ENCODE assay signal across 14 cellular contexts in the genomic region with DNA sequence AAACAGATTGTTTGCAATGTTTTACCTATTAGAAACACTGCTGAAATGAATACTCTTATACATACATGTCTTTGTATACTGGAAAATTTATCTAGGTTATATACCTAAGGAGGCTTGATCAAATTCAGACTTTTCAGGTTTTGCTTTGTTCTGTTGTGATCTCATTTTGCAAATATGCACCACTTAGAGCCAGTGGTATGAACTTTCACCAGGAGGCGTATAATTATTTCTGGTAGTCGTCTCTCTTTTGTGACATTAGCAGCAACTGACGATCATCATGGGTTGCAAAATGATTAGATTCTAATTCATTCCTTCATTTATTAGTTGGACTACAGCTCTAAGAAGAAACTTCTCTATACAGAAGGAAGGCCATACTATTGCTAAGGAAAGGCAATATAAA. TPM values are rescaled to one million over a fixed set of nuclear protein-coding genes. Genes with fewer than 3 reads are reported as not detected.
A peak's percentile ranks its signal among the peaks of the same experiment; 100 is the strongest.
DNase-seq lines count a peak whose midpoint lies in the region; ATAC-seq and TF ChIP-seq lines count a peak whose summit lies in the region.
"Had no signal": no experiment of that assay in that cellular context is flagged by ENCODE, and none has a peak within 500 bp of the region (broad histone marks: within the 10 kb centered on the region; RNA-seq: fewer than 3 reads in every experiment).

No MANE protein-coding gene starts in this region.

- no peak for ATAC-seq in WTC11
- no peak for ATAC-seq in HG02642 (IDR thresholded peaks at IDR 0.05; ENCODE audit: poor library complexity, unreplicated experiment)
- ATAC-seq: activated CD8-positive, alpha-beta memory T cell treated with anti-CD3 and anti-CD28 coated beads, Interleukin-2, amount 10 ng/mL, durations not matched to agents 7 days and 5 days had no signal

- H3K27me3 Mint-ChIP-seq in WTC11 (ENCODE audit: low read depth), result no peaks in the 10 kb centered on the region; the same call in 1 of the 2 replicates
- H3K27me3 Mint-ChIP-seq: activated CD8-positive, alpha-beta memory T cell treated with anti-CD3 and anti-CD28 coated beads, Interleukin-2, amount 10 ng/mL, durations not matched to agents 7 days and 5 days had no signal

- H3K27ac Mint-ChIP-seq in WTC11, result 0 out of 2 replicates have a peak overlapping the region, but pooled peaks have one; percentile 16
- H3K27ac Mint-ChIP-seq: activated CD8-positive, alpha-beta memory T cell treated with anti-CD3 and anti-CD28 coated beads, Interleukin-2, amount 10 ng/mL, durations not matched to agents 7 days and 5 days had no signal

- H3K4me1 Mint-ChIP-seq in WTC11, result no peaks in the 10 kb centered on the region

- CTCF ChIA-PET in WTC11 (lab: Charles Lee), result no interaction called here

- TF ChIP-seq CTCF in WTC11 (IDR thresholded peaks at IDR 0.05), result no peak

- POLR2A ChIA-PET in WTC11 (lab: Charles Lee), result no interaction called here

- DNase-seq in SIG-M5 treated with dmso at 0.1 percent for 504 hours (lab: John Stamatoyannopoulos, UW; ENCODE audit: unreplicated experiment) (peak; percentile 7), SIG-M5 (lab: John Stamatoyannopoulos, UW) (no peak), WTC11 (ENCODE audit: low spot score) (no peak), glomerular visceral epithelial cell (ENCODE audit: extremely low spot score) (peak; percentile 30), renal cortical epithelial cell (ENCODE audit: low read depth) (peak; percentile 62), NCI-H1092 (lab: John Stamatoyannopoulos, UW) (no peak), occipital lobe (lab: John Stamatoyannopoulos, UW) (no peak)
- DNase-seq: activated CD8-positive, alpha-beta memory T cell treated with anti-CD3 and anti-CD28 coated beads, Interleukin-2, amount 10 ng/mL, durations not matched to agents 7 days and 5 days; activated naive CD4-positive, alpha-beta T cell; erythroblast; MV-4-11; NCI-H2171 treated with DMSO at 0.1 percent for 48 hours; nucleus accumbens had no signal

- no peak overlapping the region for H3K4me3 Mint-ChIP-seq in WTC11
- H3K4me3 Mint-ChIP-seq: activated CD8-positive, alpha-beta memory T cell treated with anti-CD3 and anti-CD28 coated beads, Interleukin-2, amount 10 ng/mL, durations not matched to agents 7 days and 5 days had no signal

- peaks cover 8% of the 10 kb centered on the region for H3K36me3 Mint-ChIP-seq in WTC11

- H3K9me3 Mint-ChIP-seq in WTC11, result no peaks in the 10 kb centered on the region

TF ChIP-seq in WTC11, 78 proteins besides CTCF, POLR2A, EP300 and RAD21 (continues in another document):
- TF ChIP-seq IRF1 (CRISPR knock-in tag; IDR thresholded peaks at IDR 0.05) (no peak), FOXJ3 (CRISPR knock-in tag; IDR thresholded peaks at IDR 0.05; ENCODE audit: borderline replicate concordance) (no peak), E2F4 (CRISPR knock-in tag; IDR thresholded peaks at IDR 0.05; ENCODE audit: borderline replicate concordance, low read depth) (no peak), FOXK1 (CRISPR knock-in tag; IDR thresholded peaks at IDR 0.05) (no peak), STAT6 (CRISPR knock-in tag; conservative IDR thresholded peaks at IDR 0.05; ENCODE audit: low read depth) (no peak), PREB (CRISPR knock-in tag; IDR thresholded peaks at IDR 0.05; ENCODE audit: borderline replicate concordance) (no peak), MLX (CRISPR knock-in tag; IDR thresholded peaks at IDR 0.05) (no peak), AR (CRISPR knock-in tag; IDR thresholded peaks at IDR 0.05) (no peak), TCF7 (CRISPR knock-in tag; IDR thresholded peaks at IDR 0.05; ENCODE audit: low read depth) (no peak), NR3C1 (CRISPR knock-in tag; conservative IDR thresholded peaks at IDR 0.05; ENCODE audit: low read depth) (no peak)
- TF ChIP-seq, protein P1, sequence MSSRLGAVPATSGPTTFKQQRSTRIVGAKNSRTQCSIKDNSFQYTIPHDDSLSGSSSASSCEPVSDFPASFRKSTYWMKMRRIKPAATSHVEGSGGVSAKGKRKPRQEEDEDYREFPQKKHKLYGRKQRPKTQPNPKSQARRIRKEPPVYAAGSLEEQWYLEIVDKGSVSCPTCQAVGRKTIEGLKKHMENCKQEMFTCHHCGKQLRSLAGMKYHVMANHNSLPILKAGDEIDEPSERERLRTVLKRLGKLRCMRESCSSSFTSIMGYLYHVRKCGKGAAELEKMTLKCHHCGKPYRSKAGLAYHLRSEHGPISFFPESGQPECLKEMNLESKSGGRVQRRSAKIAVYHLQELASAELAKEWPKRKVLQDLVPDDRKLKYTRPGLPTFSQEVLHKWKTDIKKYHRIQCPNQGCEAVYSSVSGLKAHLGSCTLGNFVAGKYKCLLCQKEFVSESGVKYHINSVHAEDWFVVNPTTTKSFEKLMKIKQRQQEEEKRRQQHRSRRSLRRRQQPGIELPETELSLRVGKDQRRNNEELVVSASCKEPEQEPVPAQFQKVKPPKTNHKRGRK (CRISPR knock-in tag; IDR thresholded peaks at IDR 0.05; ENCODE audit: borderline replicate concordance), result no peak

RNA-seq across cellular contexts. Expression of gene AP1G1, which starts 26.9 kb away (rescaled TPM):
- total RNA-seq in WTC11 (2021) (67.9 to 74.5 TPM (median 72.4 TPM) in 3 replicates), renal cortical epithelial cell (78.1 and 118 TPM in 2 replicates), occipital lobe (119 TPM)

RNA-seq across cellular contexts. Expression of gene PHLPP2, which starts 57.2 kb away (rescaled TPM):
- total RNA-seq in WTC11 (2021) (19.1 to 29.3 TPM (median 19.2 TPM) in 3 replicates), renal cortical epithelial cell (8.3 and 12.5 TPM in 2 replicates), occipital lobe (27.0 TPM)

Comparison
In these comparisons a context has a peak if more than half of its experiments do, and no peak if none do; other contexts are left out.
1. DNase-seq: peak in SIG-M5 treated with dmso at 0.1 percent for 504 hours (single experiment), glomerular visceral epithelial cell (single experiment) and renal cortical epithelial cell (single experiment); none in SIG-M5 (single experiment), WTC11 (single experiment), NCI-H1092 (single experiment) and occipital lobe (single experiment).